In genomic region chr14:49364752-49365117, GRCh38 we compare ENCODE assay signal across 9 cellular contexts.
"Had no signal": no experiment of that assay in that cellular context is flagged by ENCODE, and none has a peak within 500 bp of the region (broad histone marks: within the 10 kb centered on the region; RNA-seq: fewer than 3 reads in every experiment).

No MANE protein-coding gene starts in this region.

- H2AFZ ChIP-seq: GM23248 had no signal

- H3K27ac ChIP-seq: GM23248, HL-60 had no signal

- H3K4me1 ChIP-seq: HAP-1 had no signal

- ATAC-seq: HCT116, K562 had no signal

- H3K9ac ChIP-seq: GM23248 had no signal

- H3K36me3 ChIP-seq: HAP-1 had no signal

- H3K4me3 ChIP-seq: GM23248, HAP-1, K562 had no signal

- DNase-seq: GM23248, GOT3, H7, HFFc6, IMR-90 had no signal

- H3K9me3 ChIP-seq: HAP-1 had no signal
